In genomic region chr6:45538636-45539035, GRCh38 we compare ENCODE assay signal across 17 cellular contexts.
DNase-seq lines count a peak whose midpoint lies in the region; ATAC-seq, FAIRE-seq and TF ChIP-seq lines count a peak whose summit lies in the region.
"Had no signal": no experiment of that assay in that cellular context is flagged by ENCODE, and none has a peak within 500 bp of the region (broad histone marks: within the 10 kb centered on the region; RNA-seq: fewer than 3 reads in every experiment).

No MANE protein-coding gene starts in this region.

- H3K27ac ChIP-seq in SJCRH30 (peak overlapping the region; percentile 19; the same call in 1 of the 2 replicates), hepatocyte (peak overlapping the region; percentile 50), stomach (peak overlapping the region in 4 of 5 donors; percentile 0 to 76 (median 58))
- H3K27ac ChIP-seq: foreskin keratinocyte, upper lobe of right lung had no signal

- no peaks in the 10 kb centered on the region for H4K20me1 ChIP-seq in hepatocyte (ENCODE audit: insufficient read depth, poor library complexity, severe bottlenecking)

- peak overlapping the region; percentile 1 for H3K4me2 ChIP-seq in hepatocyte

- 58% methylated on average over 6 of the region's 6 CpGs for WGBS in hepatocyte (ENCODE audit: low lambda C conversion rate, missing lambda C conversion rate)
- 52 to 74% (median 65%) methylated on average over 6 of the region's 6 CpGs for WGBS in stomach, 5 donors

- H3K79me2 ChIP-seq in hepatocyte: no peaks in the 10 kb centered on the region

- H3K4me1 ChIP-seq in SJCRH30 (peaks cover 5% of the 10 kb centered on the region; the same call in 1 of the 2 replicates), hepatocyte (ENCODE audit: insufficient read depth) (no peaks in the 10 kb centered on the region), stomach (peaks cover 8 to 46% (median 27%) of the 10 kb centered on the region in 4 donors), mucosa of descending colon (ENCODE audit: low read depth) (peaks cover 3% of the 10 kb centered on the region)
- H3K4me1 ChIP-seq: foreskin keratinocyte, upper lobe of right lung had no signal

- H3K9me3 ChIP-seq in SJCRH30 (replicated peaks) (no peaks in the 10 kb centered on the region), hepatocyte (ENCODE audit: low read depth) (no peaks in the 10 kb centered on the region), stomach (no peaks in the 10 kb centered on the region), mucosa of descending colon (no peaks in the 10 kb centered on the region)
- H3K9me3 ChIP-seq: upper lobe of right lung had no signal

- peaks cover 60% of the 10 kb centered on the region for H3K36me3 ChIP-seq in SJCRH30
- H3K36me3 ChIP-seq in hepatocyte (replicated peaks; ENCODE audit: insufficient read depth, low read depth): no peaks in the 10 kb centered on the region
- no peaks in the 10 kb centered on the region for H3K36me3 ChIP-seq in stomach
- H3K36me3 ChIP-seq in mucosa of descending colon (ENCODE audit: low read depth): no peaks in the 10 kb centered on the region
- H3K36me3 ChIP-seq: upper lobe of right lung had no signal

- FAIRE-seq in H54 (lab: Jason Lieb, UNC): no peak
- FAIRE-seq: G401.6 had no signal

- DNase-seq in EH (ENCODE audit: low read depth): peak; percentile 36
- DNase-seq in SJCRH30: peak; percentile 56 to 67
- DNase-seq in hepatocyte (ENCODE audit: low spot score): peak; percentile 19
- DNase-seq in stomach: no peak
- DNase-seq in H54 (ENCODE audit: insufficient read length, low spot score): no peak
- no peak for DNase-seq in mucosa of descending colon
- DNase-seq in medulla oblongata (ENCODE audit: extremely low spot score): no peak
- DNase-seq: activated CD4-positive, alpha-beta T cell treated with anti-CD3 and anti-CD28 coated beads for 4 hours; CD4-positive, alpha-beta memory T cell; foreskin keratinocyte; KG1; NCI-H1417; PC-3; T-helper 17 cell; upper lobe of right lung had no signal

- TF ChIP-seq CTCF in hepatocyte (IDR thresholded peaks at IDR 0.05; ENCODE audit: poor library complexity) (no peak), stomach (IDR thresholded peaks at IDR 0.05) (no peak), mucosa of descending colon (IDR thresholded peaks at IDR 0.05) (no peak)

- no peak for ATAC-seq in mucosa of descending colon
- ATAC-seq: foreskin keratinocyte, PC-3, T-helper 17 cell, upper lobe of right lung had no signal

- H3K27me3 ChIP-seq in SJCRH30: no peaks in the 10 kb centered on the region
- H3K27me3 ChIP-seq in hepatocyte: no peaks in the 10 kb centered on the region
- no peaks in the 10 kb centered on the region for H3K27me3 ChIP-seq in stomach
- H3K27me3 ChIP-seq: dorsolateral prefrontal cortex, foreskin keratinocyte, upper lobe of right lung had no signal

- intact Hi-C loops in stomach (cut with DNase I; ENCODE audit: low total_unique reads) (no loop called here), mucosa of descending colon (cut with DNase I, micrococcal nuclease) (no loop called here)

- no peak for TF ChIP-seq EP300 in stomach (IDR thresholded peaks at IDR 0.05)

- H3K4me3 ChIP-seq in SJCRH30: no peak overlapping the region
- H3K4me3 ChIP-seq in hepatocyte: no peak overlapping the region
- H3K4me3 ChIP-seq in stomach: no peak overlapping the region
- no peak overlapping the region for H3K4me3 ChIP-seq in mucosa of descending colon
- H3K4me3 ChIP-seq: dorsolateral prefrontal cortex, upper lobe of right lung had no signal

- no peak overlapping the region for H2AFZ ChIP-seq in hepatocyte

- H3K9me2 ChIP-seq in hepatocyte (replicated peaks; ENCODE audit: insufficient read depth): no peaks in the 10 kb centered on the region

- no peak for TF ChIP-seq POLR2A in stomach (IDR thresholded peaks at IDR 0.05)
- no peak for TF ChIP-seq POLR2A in H54 (IDR thresholded peaks at IDR 0.05; ENCODE audit: low read depth, low read length)

Comparison
In these comparisons a context has a peak if more than half of its experiments do, and no peak if none do; other contexts are left out.
1. DNase-seq: peak in EH (single experiment), SJCRH30 (2 of 2) and hepatocyte (single experiment); none in stomach (single experiment), H54 (single experiment), mucosa of descending colon (0 of 3) and medulla oblongata (single experiment).
2. Peak in every context shown above with its lines, with median percentiles within 50 percentile points of each other: H3K27ac ChIP-seq.